In the genomic region with DNA sequence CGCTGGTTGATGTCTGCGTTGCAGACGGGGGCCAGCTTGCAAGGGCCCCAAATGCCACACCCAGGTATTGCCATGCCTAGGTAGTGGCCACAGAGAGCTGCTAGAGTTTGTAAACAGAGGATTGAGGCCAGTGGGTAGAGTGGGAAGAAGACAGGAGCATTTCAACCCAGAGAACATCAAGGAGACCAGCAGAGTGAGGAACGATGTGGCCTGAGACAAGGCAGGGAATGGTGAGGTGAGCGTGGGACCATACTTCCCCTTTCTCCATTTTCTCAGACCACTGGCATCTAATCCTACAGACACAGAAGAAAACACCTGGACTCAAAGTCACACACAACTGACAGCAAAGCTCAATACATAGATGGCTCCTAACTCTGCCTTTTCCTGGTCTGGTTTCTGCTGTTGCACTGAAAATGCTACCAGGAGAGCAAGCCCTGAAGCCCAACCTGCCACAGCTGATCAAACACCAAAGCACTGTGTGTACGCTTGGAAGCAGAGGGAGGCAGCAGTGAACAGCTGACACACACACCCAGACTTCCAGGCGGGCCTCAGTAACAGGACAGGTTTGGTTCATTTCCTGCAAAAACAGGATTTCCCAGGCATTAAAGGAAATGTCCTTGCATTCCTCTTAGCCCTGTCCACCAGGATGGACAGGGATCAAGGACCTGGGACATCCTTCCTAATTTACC, we compare ENCODE assay signal across 8 cellular contexts. TPM values are rescaled to one million over a fixed set of nuclear protein-coding genes. Genes with fewer than 3 reads are reported as not detected.
DNase-seq lines count a peak whose midpoint lies in the region; ATAC-seq, FAIRE-seq and TF ChIP-seq lines count a peak whose summit lies in the region.

No MANE protein-coding gene starts in this region.

- H3K9ac ChIP-seq in liver (ENCODE audit: low read depth in 1 of 2, low read length in 2 of 2) (no peak overlapping the region), kidney (ENCODE audit: low read length in 2 of 2) (no peak overlapping the region)

- intact Hi-C loops in kidney (cut with DNase I) = no loop called here

- TF ChIP-seq RAD21 in liver (IDR thresholded peaks at IDR 0.05) = peak in 1 of 2 donors; percentile 39

- H3K27me3 ChIP-seq in BJ (ENCODE audit: control insufficient read depth, insufficient read depth, low read length) (peaks cover 6% of the 10 kb centered on the region), liver (ENCODE audit: control insufficient read depth in 4 of 4, insufficient read depth in 4 of 4, low read length in 3 of 4) (peaks cover 0 to 2% (median 0%) of the 10 kb centered on the region in 4 donors)

- no peak for DNase-seq in BJ (ENCODE audit: low read depth)
- peak; percentile 76 for DNase-seq in HuH-7 (ENCODE audit: low spot score)
- DNase-seq in SK-N-DZ (ENCODE audit: low spot score) = peak; percentile 61
- DNase-seq in kidney = no peak
- no peak for DNase-seq in NCI-H446 (lab: John Stamatoyannopoulos, UW)
- no peak for DNase-seq in CD1c-positive myeloid dendritic cell (ENCODE audit: extremely low spot score)

- ATAC-seq in GM19463 (IDR thresholded peaks at IDR 0.05; ENCODE audit: unreplicated experiment) = no peak

- H3K27ac ChIP-seq in liver (ENCODE audit: low read depth in 1 of 2, low read length in 2 of 2) = no peak overlapping the region
- no peak overlapping the region for H3K27ac ChIP-seq in kidney (ENCODE audit: low read depth in 2 of 2, low read length in 2 of 2)

- CTCF ChIA-PET in BJ (lab: Yijun Ruan, JAX) = interaction anchor here (0.9 to 1.0 kb wide), 3 partner anchors 9 to 61 kb away, joined by 3 read pairs; no protein-coding TSS in a partner anchor

- TF ChIP-seq CTCF in BJ (IDR thresholded peaks at IDR 0.05; ENCODE audit: insufficient read depth, low read depth, low read length) = no peak
- TF ChIP-seq CTCF in liver (IDR thresholded peaks at IDR 0.05; ENCODE audit: low read depth, low read length, missing input control) = no peak
- no peak for TF ChIP-seq CTCF in kidney (IDR thresholded peaks at IDR 0.05; ENCODE audit: borderline replicate concordance, extremely low read depth, insufficient read depth)

- H3K4me1 ChIP-seq in liver (ENCODE audit: control insufficient read depth in 4 of 4, insufficient read depth in 4 of 4, low read length in 3 of 4) (peaks cover 3 to 10% (median 8%) of the 10 kb centered on the region in 4 donors), kidney (ENCODE audit: control insufficient read depth in 1 of 2, insufficient read depth in 1 of 2, low read depth in 1 of 2, low read length in 2 of 2) (peaks cover 0 to 9% of the 10 kb centered on the region in 2 donors)

- H3K36me3 ChIP-seq in BJ (ENCODE audit: control insufficient read depth, insufficient read depth, low read length) = no peaks in the 10 kb centered on the region
- no peaks in the 10 kb centered on the region for H3K36me3 ChIP-seq in liver (ENCODE audit: control insufficient read depth in 4 of 4, insufficient read depth in 3 of 4, low read depth in 1 of 4, low read length in 3 of 4)
- no peaks in the 10 kb centered on the region for H3K36me3 ChIP-seq in kidney (ENCODE audit: control insufficient read depth in 1 of 2, insufficient read depth in 2 of 2, low read length in 2 of 2)

- no peaks in the 10 kb centered on the region for H3K9me3 ChIP-seq in liver (ENCODE audit: control insufficient read depth in 4 of 4, low read length in 3 of 4)
- no peaks in the 10 kb centered on the region for H3K9me3 ChIP-seq in kidney (ENCODE audit: control insufficient read depth in 1 of 2, low read length in 2 of 2)

- 77% methylated on average over 7 of the region's 7 CpGs for WGBS in liver

- POLR2A ChIA-PET in BJ (lab: Charles Lee) = no interaction called here

- FAIRE-seq in kidney (lab: Jason Lieb, UNC) = no peak

- H3K4me3 ChIP-seq in BJ (ENCODE audit: low read depth, low read length) (peak overlapping the region; percentile 55; the same call in 1 of the 2 replicates), liver (ENCODE audit: low read depth in 1 of 3, low read length in 3 of 3) (peak overlapping the region in 1 of 3 donors; percentile 76), kidney (ENCODE audit: low read length in 2 of 2) (no peak overlapping the region)

TF ChIP-seq in liver, 16 proteins besides CTCF, POLR2A, EP300 and RAD21:
- peak; percentile 34 for TF ChIP-seq NR2F2 (IDR thresholded peaks at IDR 0.05)
- no peak for TF ChIP-seq TAF1 (conservative IDR thresholded peaks at IDR 0.05)

RNA-seq across cellular contexts. Expression of a gene that starts 1.6 kb away (rescaled TPM):
- polyA plus RNA-seq in BJ (2011; rRNA removed) (5.1 and 5.8 TPM in 2 replicates), liver (1 to 10 TPM; 3.7 to 4.5 TPM), kidney (ENCODE audit: insufficient read depth, low read depth, low replicate concordance) (9.8 TPM)
- 4.8 and 5.4 TPM in 2 replicates for polyA minus RNA-seq in BJ (2011; rRNA and poly(A)+ RNA removed)
- 10.8 and 17.9 TPM in 2 replicates for polyA plus RNA-seq in SK-N-DZ (2014; cell fraction: cytosol; rRNA removed)
- 3.7 and 5.4 TPM in 2 replicates for polyA plus RNA-seq in SK-N-DZ (2014; cell fraction: nucleus; rRNA removed)
- total RNA-seq in liver (1 to 10 TPM; 2.5 to 3.8 TPM), kidney (13.8 TPM)

Comparison
In these comparisons a context has a peak if more than half of its experiments do, and no peak if none do; other contexts are left out.
1. DNase-seq: peak in HuH-7 (single experiment) and SK-N-DZ (single experiment); none in BJ (single experiment), kidney (single experiment), NCI-H446 (0 of 2) and CD1c-positive myeloid dendritic cell (single experiment).